ENCODE assay signal across 2 cellular contexts in genomic region chr10:62270020-62270419, GRCh38.
TF ChIP-seq lines count a peak whose summit lies in the region.

No MANE protein-coding gene starts in this region.

TF ChIP-seq in GM23338, 12 proteins besides CTCF, POLR2A, EP300 and RAD21:
- no peak for TF ChIP-seq REST (IDR thresholded peaks at IDR 0.05; ENCODE audit: unreplicated experiment)
- no peak for TF ChIP-seq EZH2phosphoT487 (IDR thresholded peaks at IDR 0.05; ENCODE audit: unreplicated experiment)
- no peak for TF ChIP-seq ETS1 (IDR thresholded peaks at IDR 0.05)
- TF ChIP-seq CREB1 (CRISPR knock-in tag; IDR thresholded peaks at IDR 0.05; ENCODE audit: low read depth): no peak
- no peak for TF ChIP-seq POLR2AphosphoS5 (IDR thresholded peaks at IDR 0.05; ENCODE audit: low read depth)
- TF ChIP-seq ZNF331 (CRISPR knock-in tag; IDR thresholded peaks at IDR 0.05; ENCODE audit: low read depth): no peak
- TF ChIP-seq NANOG (IDR thresholded peaks at IDR 0.05; ENCODE audit: borderline replicate concordance): no peak

TF ChIP-seq in WTC11, 78 proteins besides CTCF, POLR2A, EP300 and RAD21 (continued from another document):
- no peak for TF ChIP-seq STAT6 (CRISPR knock-in tag; conservative IDR thresholded peaks at IDR 0.05; ENCODE audit: low read depth)
- TF ChIP-seq GRHL2 (CRISPR knock-in tag; IDR thresholded peaks at IDR 0.05; ENCODE audit: insufficient replicate concordance, severe bottlenecking): no peak
TF ChIP-seq in WTC11: peak in this region for 0.
